24 cellular contexts compared by ENCODE assay signal in the genomic region with DNA sequence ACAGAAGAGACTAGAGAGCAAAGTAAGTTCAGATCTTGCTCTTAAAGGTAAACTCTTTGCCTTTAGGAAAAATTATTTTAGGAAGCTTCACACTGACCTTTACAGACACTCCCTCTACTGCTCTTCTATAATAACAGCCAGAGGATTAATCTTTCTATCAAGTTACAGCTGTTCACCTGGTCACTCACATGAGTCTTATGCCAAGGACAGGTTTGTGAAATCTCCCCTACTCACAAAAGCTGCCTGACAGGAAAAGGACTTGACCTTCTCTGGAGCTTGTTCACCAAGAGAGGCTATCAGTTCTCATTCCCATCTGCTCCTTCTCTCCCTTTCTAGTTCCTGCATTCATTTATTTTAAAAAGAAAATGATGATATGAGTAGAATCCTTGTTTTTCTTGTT.
DNase-seq lines count a peak whose midpoint lies in the region; ATAC-seq lines count a peak whose summit lies in the region.
"Had no signal": no experiment of that assay in that cellular context is flagged by ENCODE, and none has a peak within 500 bp of the region (broad histone marks: within the 10 kb centered on the region; RNA-seq: fewer than 3 reads in every experiment).

No MANE protein-coding gene starts in this region.

- H3K9me3 ChIP-seq in skeletal muscle tissue (ENCODE audit: control insufficient read depth in 3 of 3, low read length in 3 of 3), result no peaks in the 10 kb centered on the region
- H3K9me3 ChIP-seq: A549, SK-N-SH had no signal

- peak overlapping the region; percentile 27 for H3K27ac Mint-ChIP-seq in activated naive CD8-positive, alpha-beta T cell treated with anti-CD3 and anti-CD28 coated beads, Interleukin-2, amount 50 U/mL, for 24 hours
- no peak overlapping the region for H3K27ac Mint-ChIP-seq in activated naive CD8-positive, alpha-beta T cell treated with anti-CD3 and anti-CD28 coated beads for 36 hours
- H3K27ac Mint-ChIP-seq: B cell, H9, HFFc6 had no signal

- no peaks in the 10 kb centered on the region for H3K27me3 ChIP-seq in skeletal muscle tissue (ENCODE audit: control insufficient read depth in 3 of 3, insufficient read depth in 3 of 3, low read length in 3 of 3)

- H3K27ac ChIP-seq in skeletal muscle tissue (ENCODE audit: low read depth, low read length), result peak overlapping the region; percentile 70
- H3K27ac ChIP-seq: A549, KMS-11, RWPE1 had no signal

- no peaks in the 10 kb centered on the region for H3K27me3 Mint-ChIP-seq in activated naive CD8-positive, alpha-beta T cell treated with anti-CD3 and anti-CD28 coated beads, Interleukin-2, amount 50 U/mL, for 24 hours
- no peaks in the 10 kb centered on the region for H3K27me3 Mint-ChIP-seq in activated naive CD8-positive, alpha-beta T cell treated with anti-CD3 and anti-CD28 coated beads for 36 hours
- H3K27me3 Mint-ChIP-seq: B cell had no signal

- peaks cover 31% of the 10 kb centered on the region for H3K36me3 Mint-ChIP-seq in activated naive CD8-positive, alpha-beta T cell treated with anti-CD3 and anti-CD28 coated beads, Interleukin-2, amount 50 U/mL, for 24 hours (ENCODE audit: low read depth)
- H3K36me3 Mint-ChIP-seq in activated naive CD8-positive, alpha-beta T cell treated with anti-CD3 and anti-CD28 coated beads for 36 hours, result peaks cover 45% of the 10 kb centered on the region

- peak overlapping the region in 1 of 3 donors; percentile 11 for H3K9ac ChIP-seq in skeletal muscle tissue (ENCODE audit: low read depth in 1 of 3, low read length in 3 of 3)
- H3K9ac ChIP-seq: KMS-11, SK-N-SH had no signal

- no peak for DNase-seq in activated naive CD8-positive, alpha-beta T cell treated with anti-CD3 and anti-CD28 coated beads, Interleukin-2, amount 50 U/mL, for 24 hours
- no peak for DNase-seq in activated naive CD8-positive, alpha-beta T cell treated with anti-CD3 and anti-CD28 coated beads for 36 hours
- DNase-seq in NCI-H510A treated with DMSO at 0.1 percent for 48 hours (lab: John Stamatoyannopoulos, UW) (peak; percentile 62), dedifferentiated amniotic fluid mesenchymal stem cell (ENCODE audit: extremely low spot score) (no peak), medulla oblongata (ENCODE audit: extremely low spot score) (no peak)
- DNase-seq: CD4-positive, CD25-positive, alpha-beta regulatory T cell; DND-41; H9; HFFc6; NCI-H1092 treated with DMSO at 0.1 percent for 48 hours; NCI-H1436 treated with DMSO at 0.1 percent for 48 hours; NCI-H1930; NCI-H226; NCI-H526 treated with DMSO at 0.1 percent for 48 hours; SIG-M5; SK-N-SH had no signal

- no peak overlapping the region for H3K4me3 ChIP-seq in skeletal muscle tissue (ENCODE audit: low read length in 3 of 3)
- H3K4me3 ChIP-seq: A549, GM12878 had no signal

- H3K4me1 ChIP-seq in skeletal muscle tissue (ENCODE audit: control insufficient read depth in 3 of 3, insufficient read depth in 3 of 3, low read length in 3 of 3), result peaks cover 8 to 34% (median 25%) of the 10 kb centered on the region in 3 donors
- H3K4me1 ChIP-seq: A549 had no signal

- no peak overlapping the region for H3K4me3 Mint-ChIP-seq in activated naive CD8-positive, alpha-beta T cell treated with anti-CD3 and anti-CD28 coated beads, Interleukin-2, amount 50 U/mL, for 24 hours
- no peak overlapping the region for H3K4me3 Mint-ChIP-seq in activated naive CD8-positive, alpha-beta T cell treated with anti-CD3 and anti-CD28 coated beads for 36 hours
- H3K4me3 Mint-ChIP-seq: B cell; CD4-positive, CD25-positive, alpha-beta regulatory T cell; H9; HFFc6 had no signal

- no peaks in the 10 kb centered on the region for H3K36me3 ChIP-seq in skeletal muscle tissue (ENCODE audit: control insufficient read depth in 3 of 3, insufficient read depth in 3 of 3, low read length in 3 of 3)

- no peaks in the 10 kb centered on the region for H3K9me3 Mint-ChIP-seq in activated naive CD8-positive, alpha-beta T cell treated with anti-CD3 and anti-CD28 coated beads, Interleukin-2, amount 50 U/mL, for 24 hours
- no peaks in the 10 kb centered on the region for H3K9me3 Mint-ChIP-seq in activated naive CD8-positive, alpha-beta T cell treated with anti-CD3 and anti-CD28 coated beads for 36 hours
- H3K9me3 Mint-ChIP-seq: CD4-positive, CD25-positive, alpha-beta regulatory T cell; H9; HFFc6 had no signal

- ATAC-seq in activated naive CD8-positive, alpha-beta T cell treated with anti-CD3 and anti-CD28 coated beads, Interleukin-2, amount 50 U/mL, for 24 hours, result no peak
- peak; percentile 30 for ATAC-seq in esophagus mucosa
- no peak for ATAC-seq in HG02642 (IDR thresholded peaks at IDR 0.05; ENCODE audit: poor library complexity, unreplicated experiment)
- ATAC-seq: A549, GM12878 had no signal

- peaks cover 8% of the 10 kb centered on the region for H3K4me1 Mint-ChIP-seq in activated naive CD8-positive, alpha-beta T cell treated with anti-CD3 and anti-CD28 coated beads, Interleukin-2, amount 50 U/mL, for 24 hours
- peaks cover 2% of the 10 kb centered on the region for H3K4me1 Mint-ChIP-seq in activated naive CD8-positive, alpha-beta T cell treated with anti-CD3 and anti-CD28 coated beads for 36 hours
- H3K4me1 Mint-ChIP-seq: B cell; CD4-positive, CD25-positive, alpha-beta regulatory T cell had no signal
